8 cellular contexts compared by ENCODE assay signal in the genomic region with DNA sequence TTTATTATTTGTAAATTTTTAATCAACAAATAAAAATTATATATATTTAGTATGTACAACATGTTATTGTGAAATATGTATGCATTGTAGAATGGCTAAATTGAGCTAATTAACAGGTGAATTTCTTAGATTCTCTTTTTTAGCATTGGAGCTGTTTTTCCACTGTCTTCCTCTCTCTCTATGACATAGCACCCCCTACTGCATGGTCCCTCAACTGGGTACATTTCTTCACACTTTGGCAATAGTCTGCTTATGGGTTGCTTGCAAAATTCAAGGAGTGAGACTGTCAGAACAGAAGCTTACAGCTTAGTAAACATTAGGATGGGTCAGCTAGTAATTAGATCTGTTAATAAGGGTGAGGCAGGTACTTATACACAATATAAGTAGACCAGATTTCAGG.
DNase-seq lines count a peak whose midpoint lies in the region; ATAC-seq and TF ChIP-seq lines count a peak whose summit lies in the region.

No MANE protein-coding gene starts in this region.

- no peak overlapping the region for H3K27ac ChIP-seq in C4-2B
- no peak overlapping the region for H3K27ac ChIP-seq in VCaP

- peak; percentile 49 for TF ChIP-seq CTCF in C4-2B (conservative IDR thresholded peaks at IDR 0.05)
- peak; percentile 64 for TF ChIP-seq CTCF in VCaP (conservative IDR thresholded peaks at IDR 0.05)

- no peak overlapping the region for H3K4me3 ChIP-seq in Jurkat, Clone E6-1 (ENCODE audit: low read length)

- no peak for TF ChIP-seq POLR2A in GM18505 (IDR thresholded peaks at IDR 0.05; ENCODE audit: borderline replicate concordance, extremely low read depth, insufficient read depth, insufficient read length)

- DNase-seq in Jurkat, Clone E6-1 (ENCODE audit: low read depth, low spot score), result peak; percentile 11
- peak; percentile 76 for DNase-seq in iris pigment epithelial cell (ENCODE audit: low read depth)
- no peak for DNase-seq in activated effector memory CD4-positive, alpha-beta T cell treated with anti-CD3 and anti-CD28 coated beads, Interleukin-2, amount 50 U/mL, for 16 hours
- no peak for DNase-seq in stimulated activated naive CD4-positive, alpha-beta T cell (lab: John Stamatoyannopoulos, UW)

- ATAC-seq in GM18505 (IDR thresholded peaks at IDR 0.05; ENCODE audit: unreplicated experiment) (no peak), HG02642 (IDR thresholded peaks at IDR 0.05; ENCODE audit: poor library complexity, unreplicated experiment) (no peak)

Comparison
In these comparisons a context has a peak if more than half of its experiments do, and no peak if none do; other contexts are left out.
1. DNase-seq: peak in Jurkat, Clone E6-1 (single experiment) and iris pigment epithelial cell (single experiment); none in activated effector memory CD4-positive, alpha-beta T cell treated with anti-CD3 and anti-CD28 coated beads, Interleukin-2, amount 50 U/mL, for 16 hours (single experiment) and stimulated activated naive CD4-positive, alpha-beta T cell (0 of 6).